Comparison of ENCODE assay signal across 1 cellular context in genomic region chr2:177223436-177223835, GRCh38.
A peak's percentile ranks its signal among the peaks of the same experiment; 100 is the strongest.
TF ChIP-seq lines count a peak whose summit lies in the region.

No MANE protein-coding gene starts in this region.

TF ChIP-seq in K562, 482 proteins besides CTCF, POLR2A, EP300 and RAD21:
- TF ChIP-seq HBP1 (CRISPR knock-in tag; IDR thresholded peaks at IDR 0.05) (0 out of 2 replicates have a peak, but pooled peaks have one; percentile 9), SMAD3 (CRISPR knock-in tag; conservative IDR thresholded peaks at IDR 0.05) (0 out of 2 replicates have a peak, but pooled peaks have one; percentile 45)
